In the genomic region with DNA sequence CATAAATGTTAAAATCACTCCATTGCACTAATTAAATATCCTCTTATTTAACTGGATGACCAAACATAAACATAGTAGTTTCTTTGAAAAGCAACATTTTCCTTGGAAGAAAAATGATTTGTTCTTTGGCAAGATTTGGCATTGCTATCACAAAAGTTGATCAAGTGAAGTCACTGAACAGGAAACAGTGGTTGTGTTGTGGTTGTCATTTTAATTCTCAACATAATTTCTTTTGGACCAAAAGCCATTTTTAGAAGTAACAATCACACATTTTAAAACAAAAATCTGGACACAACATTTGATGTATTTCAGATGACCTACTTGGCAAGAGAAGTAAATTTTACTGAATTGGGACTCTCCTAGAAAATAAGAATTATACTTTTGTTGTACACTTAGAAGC, we compare ENCODE assay signal across 1 cellular context.
TF ChIP-seq lines count a peak whose summit lies in the region.

No MANE protein-coding gene starts in this region.

TF ChIP-seq in SK-N-SH, 30 proteins besides CTCF, POLR2A, EP300 and RAD21 (continued from another document):
- peak; percentile 71 for TF ChIP-seq TEAD4 (IDR thresholded peaks at IDR 0.05; ENCODE audit: borderline replicate concordance, insufficient read depth)
TF ChIP-seq in SK-N-SH: peak in this region for 10.
